ENCODE assay signal across 18 cellular contexts in genomic region chr3:71240035-71240434, GRCh38.
DNase-seq lines count a peak whose midpoint lies in the region; ATAC-seq, FAIRE-seq and TF ChIP-seq lines count a peak whose summit lies in the region.
"Had no signal": no experiment of that assay in that cellular context is flagged by ENCODE, and none has a peak within 500 bp of the region (broad histone marks: within the 10 kb centered on the region; RNA-seq: fewer than 3 reads in every experiment).

No MANE protein-coding gene starts in this region.

- H3K4me1 ChIP-seq in right atrium auricular region (peaks cover 0 to 36% of the 10 kb centered on the region in 2 donors), gastrocnemius medialis (peaks cover 18 to 34% of the 10 kb centered on the region in 2 donors)

- TF ChIP-seq CTCF in CD4-positive, alpha-beta T cell (IDR thresholded peaks at IDR 0.05), result no peak
- TF ChIP-seq CTCF in right atrium auricular region (IDR thresholded peaks at IDR 0.05) (no peak), gastrocnemius medialis (IDR thresholded peaks at IDR 0.05 in 4 of 5, conservative IDR thresholded peaks at IDR 0.05 in 1 of 5) (no peak)

- TF ChIP-seq POLR2A in gastrocnemius medialis (IDR thresholded peaks at IDR 0.05), result no peak

- DNase-seq in CD4-positive, alpha-beta T cell, result no peak
- DNase-seq in activated naive CD8-positive, alpha-beta T cell treated with anti-CD3 and anti-CD28 coated beads for 36 hours, result no peak
- DNase-seq in right atrium auricular region (ENCODE audit: low spot score), result no peak
- DNase-seq in gastrocnemius medialis, result no peak
- no peak for DNase-seq in GM03348 (ENCODE audit: low spot score)
- no peak for DNase-seq in LoVo (ENCODE audit: low spot score)
- no peak for DNase-seq in RCC 7860 (ENCODE audit: low spot score)
- DNase-seq: activated CD4-positive, CD25-positive, alpha-beta regulatory T cell; activated CD8-positive, alpha-beta memory T cell treated with anti-CD3 and anti-CD28 coated beads, Interleukin-2, amount 50 U/mL, for 4 hours; activated naive CD8-positive, alpha-beta T cell treated with anti-CD3 and anti-CD28 coated beads, Interleukin-2, amount 10 ng/mL, durations not matched to agents 7 days and 5 days; cerebellar nuclear complex; foreskin melanocyte; immature natural killer cell; NCI-H1092 treated with DMSO at 0.1 percent for 48 hours; stimulated activated naive CD4-positive, alpha-beta T cell; T-cell had no signal

- intact Hi-C loops in CD4-positive, alpha-beta T cell (cut with DNase I, micrococcal nuclease), result no loop called here
- intact Hi-C loops in gastrocnemius medialis (cut with DNase I; ENCODE audit: low total_unique reads), result no loop called here

- H3K36me3 Mint-ChIP-seq in CD4-positive, alpha-beta T cell (ENCODE audit: low read depth), result peaks cover 68% of the 10 kb centered on the region
- H3K36me3 Mint-ChIP-seq in activated naive CD8-positive, alpha-beta T cell treated with anti-CD3 and anti-CD28 coated beads for 36 hours, result peaks cover 51% of the 10 kb centered on the region

- H3K27ac Mint-ChIP-seq in CD4-positive, alpha-beta T cell, result peak overlapping the region; percentile 66
- H3K27ac Mint-ChIP-seq in activated naive CD8-positive, alpha-beta T cell treated with anti-CD3 and anti-CD28 coated beads for 36 hours, result peak overlapping the region; percentile 72
- H3K27ac Mint-ChIP-seq: activated naive CD8-positive, alpha-beta T cell treated with anti-CD3 and anti-CD28 coated beads, Interleukin-2, amount 10 ng/mL, durations not matched to agents 7 days and 5 days; immature natural killer cell; T-cell had no signal

- ATAC-seq in CD4-positive, alpha-beta T cell (ENCODE audit: poor library complexity), result no peak
- ATAC-seq in gastrocnemius medialis (peak in 1 of 2 donors; percentile 49), HG02678 (IDR thresholded peaks at IDR 0.05; ENCODE audit: unreplicated experiment) (no peak)
- ATAC-seq: T-cell had no signal

- H3K4me1 Mint-ChIP-seq in CD4-positive, alpha-beta T cell (ENCODE audit: low read depth), result peaks cover 68% of the 10 kb centered on the region
- H3K4me1 Mint-ChIP-seq in activated naive CD8-positive, alpha-beta T cell treated with anti-CD3 and anti-CD28 coated beads for 36 hours, result peaks cover 66% of the 10 kb centered on the region

- H3K4me3 ChIP-seq in right atrium auricular region (no peak overlapping the region), gastrocnemius medialis (no peak overlapping the region)
- H3K4me3 ChIP-seq: skin epidermis had no signal

- no peaks in the 10 kb centered on the region for H3K27me3 ChIP-seq in CD4-positive, alpha-beta T cell (ENCODE audit: control insufficient read depth, insufficient read depth, low read length)
- H3K27me3 ChIP-seq in right atrium auricular region (no peaks in the 10 kb centered on the region), gastrocnemius medialis (no peaks in the 10 kb centered on the region)

- no peaks in the 10 kb centered on the region for H3K9me3 ChIP-seq in CD4-positive, alpha-beta T cell (ENCODE audit: control insufficient read depth, low read length)
- H3K9me3 ChIP-seq in right atrium auricular region, result no peaks in the 10 kb centered on the region
- H3K9me3 ChIP-seq in gastrocnemius medialis, result no peaks in the 10 kb centered on the region

- POLR2A ChIA-PET in CD4-positive, alpha-beta T cell (lab: Charles Lee), result no interaction called here

- in situ Hi-C loops in gastrocnemius medialis (cut with MboI; ENCODE audit: low sequenced_read_pairs in 4 of 4), result no loop called here

- no peaks in the 10 kb centered on the region for H3K36me3 ChIP-seq in right atrium auricular region
- H3K36me3 ChIP-seq in gastrocnemius medialis, result no peaks in the 10 kb centered on the region

- H3K4me3 Mint-ChIP-seq in CD4-positive, alpha-beta T cell, result no peak overlapping the region
- no peak overlapping the region for H3K4me3 Mint-ChIP-seq in activated naive CD8-positive, alpha-beta T cell treated with anti-CD3 and anti-CD28 coated beads for 36 hours
- H3K4me3 Mint-ChIP-seq: activated naive CD8-positive, alpha-beta T cell treated with anti-CD3 and anti-CD28 coated beads, Interleukin-2, amount 10 ng/mL, durations not matched to agents 7 days and 5 days; immature natural killer cell; T-cell had no signal

- H3K9me3 Mint-ChIP-seq in CD4-positive, alpha-beta T cell, result peaks cover 2% of the 10 kb centered on the region
- H3K9me3 Mint-ChIP-seq in activated naive CD8-positive, alpha-beta T cell treated with anti-CD3 and anti-CD28 coated beads for 36 hours, result peaks cover 3% of the 10 kb centered on the region
- H3K9me3 Mint-ChIP-seq: activated naive CD8-positive, alpha-beta T cell treated with anti-CD3 and anti-CD28 coated beads, Interleukin-2, amount 10 ng/mL, durations not matched to agents 7 days and 5 days; immature natural killer cell; T-cell had no signal

- FAIRE-seq in RCC 7860 (lab: Jason Lieb, UNC), result no peak

- CTCF ChIA-PET in CD4-positive, alpha-beta T cell (lab: Charles Lee), result no interaction called here

- no peaks in the 10 kb centered on the region for H3K27me3 Mint-ChIP-seq in CD4-positive, alpha-beta T cell
- no peaks in the 10 kb centered on the region for H3K27me3 Mint-ChIP-seq in activated naive CD8-positive, alpha-beta T cell treated with anti-CD3 and anti-CD28 coated beads for 36 hours
- H3K27me3 Mint-ChIP-seq: activated naive CD8-positive, alpha-beta T cell treated with anti-CD3 and anti-CD28 coated beads, Interleukin-2, amount 10 ng/mL, durations not matched to agents 7 days and 5 days; T-cell had no signal

- H3K27ac ChIP-seq in CD4-positive, alpha-beta T cell (ENCODE audit: low read depth, low read length), result no peak overlapping the region
- peak overlapping the region; percentile 46 to 68 for H3K27ac ChIP-seq in right atrium auricular region
- peak overlapping the region in 3 of 4 donors; percentile 2 to 36 (median 11) for H3K27ac ChIP-seq in gastrocnemius medialis
- H3K27ac ChIP-seq: skin epidermis had no signal
